ENCODE assay signal across 8 cellular contexts in the genomic region with DNA sequence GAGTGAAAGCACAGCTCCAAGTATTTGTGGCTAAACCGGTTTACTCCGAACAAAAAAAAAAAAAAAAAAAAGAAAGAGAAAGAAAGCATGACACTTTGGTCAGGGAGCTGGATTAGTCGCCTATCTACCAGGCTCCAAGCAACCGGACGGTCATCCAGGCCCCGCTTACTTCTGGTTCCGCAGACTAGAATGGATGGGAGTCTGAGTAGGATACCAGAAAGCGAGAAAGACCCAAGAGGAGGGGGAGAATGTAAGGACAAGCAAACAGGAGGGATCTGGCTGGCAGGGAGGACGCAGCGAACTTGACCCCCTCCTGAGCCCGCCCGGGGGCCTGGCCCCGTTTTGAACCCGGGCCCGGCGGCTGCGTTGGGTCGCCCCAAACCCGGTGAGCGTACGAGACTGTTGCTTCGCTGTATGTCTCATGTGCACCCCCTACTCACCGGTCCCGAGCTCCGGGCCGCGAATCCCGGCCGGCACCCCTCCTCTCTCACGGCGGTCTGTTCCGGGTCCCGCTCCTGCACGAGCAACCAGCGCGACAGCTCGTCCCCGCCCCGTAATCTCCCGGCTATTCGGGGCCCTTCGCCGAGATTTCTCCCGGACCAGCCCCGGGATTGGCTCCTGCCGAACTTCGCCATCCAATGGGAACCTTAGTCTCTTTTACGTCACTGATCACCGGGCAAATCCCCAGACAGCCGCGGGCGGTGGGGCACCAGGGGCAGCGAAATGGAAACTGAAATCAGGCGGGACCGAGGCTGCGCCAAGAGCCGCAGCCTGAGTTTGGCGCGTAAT. TPM values are rescaled to one million over a fixed set of nuclear protein-coding genes. Genes with fewer than 3 reads are reported as not detected.
A peak's percentile ranks its signal among the peaks of the same experiment; 100 is the strongest.
DNase-seq lines count a peak whose midpoint lies in the region; ATAC-seq and TF ChIP-seq lines count a peak whose summit lies in the region.

A gene with protein sequence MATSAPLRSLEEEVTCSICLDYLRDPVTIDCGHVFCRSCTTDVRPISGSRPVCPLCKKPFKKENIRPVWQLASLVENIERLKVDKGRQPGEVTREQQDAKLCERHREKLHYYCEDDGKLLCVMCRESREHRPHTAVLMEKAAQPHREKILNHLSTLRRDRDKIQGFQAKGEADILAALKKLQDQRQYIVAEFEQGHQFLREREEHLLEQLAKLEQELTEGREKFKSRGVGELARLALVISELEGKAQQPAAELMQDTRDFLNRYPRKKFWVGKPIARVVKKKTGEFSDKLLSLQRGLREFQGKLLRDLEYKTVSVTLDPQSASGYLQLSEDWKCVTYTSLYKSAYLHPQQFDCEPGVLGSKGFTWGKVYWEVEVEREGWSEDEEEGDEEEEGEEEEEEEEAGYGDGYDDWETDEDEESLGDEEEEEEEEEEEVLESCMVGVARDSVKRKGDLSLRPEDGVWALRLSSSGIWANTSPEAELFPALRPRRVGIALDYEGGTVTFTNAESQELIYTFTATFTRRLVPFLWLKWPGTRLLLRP (minus strand): TSS at position 542 of the 789 bp plus-strand sequence. CDS start 14,303 bp downstream, outside the sequence.

- intact Hi-C loops in activated CD4-positive, alpha-beta T cell treated with anti-CD3 and anti-CD28 coated beads for 36 hours (cut with DNase I, micrococcal nuclease): loop anchor here (1.0 to 5.0 kb wide), 11 partner anchors 110 to 699 kb away; partner anchors contain the start of genes PPP1R11 (in 2 of the 2), RPP21 (in 2 of the 2), TRIM39 (in 2 of the 2) and GNL1 (in 1 of the 2)

- H3K9me3 Mint-ChIP-seq in activated CD4-positive, alpha-beta T cell treated with anti-CD3 and anti-CD28 coated beads for 36 hours (ENCODE audit: low read depth): no peaks in the 10 kb centered on the region

- peaks cover 50% of the 10 kb centered on the region for H3K4me1 Mint-ChIP-seq in activated CD4-positive, alpha-beta T cell treated with anti-CD3 and anti-CD28 coated beads for 36 hours

- TF ChIP-seq CTCF in choroid plexus epithelial cell (conservative IDR thresholded peaks at IDR 0.05; ENCODE audit: low read depth, low read length) (no peak), kidney epithelial cell (IDR thresholded peaks at IDR 0.05; ENCODE audit: insufficient read depth, low read length, poor library complexity, severe bottlenecking) (no peak)

- H3K27ac Mint-ChIP-seq in activated CD4-positive, alpha-beta T cell treated with anti-CD3 and anti-CD28 coated beads for 36 hours: peak within 1 kb of the TSS; percentile 99

- H3K36me3 Mint-ChIP-seq in activated CD4-positive, alpha-beta T cell treated with anti-CD3 and anti-CD28 coated beads for 36 hours (ENCODE audit: low read depth): peaks cover 24% of the 10 kb centered on the region

- POLR2A ChIA-PET in activated CD4-positive, alpha-beta T cell treated with anti-CD3 and anti-CD28 coated beads for 36 hours (lab: Charles Lee): interaction anchor here (0.7 to 2.0 kb wide), 5 partner anchors 10 to 112 kb away, joined by 3 to 7 read pairs (median 4); no protein-coding TSS in a partner anchor

- CTCF ChIA-PET in activated CD4-positive, alpha-beta T cell treated with anti-CD3 and anti-CD28 coated beads for 36 hours (lab: Charles Lee): interaction anchor here (0.6 to 1.6 kb wide), 9 partner anchors 8 to 964 kb away, joined by 3 to 10 read pairs (median 4); no protein-coding TSS in a partner anchor

- ATAC-seq in HG03442 (IDR thresholded peaks at IDR 0.05; ENCODE audit: unreplicated experiment): peak; percentile 86
- ATAC-seq in activated CD4-positive, alpha-beta T cell treated with anti-CD3 and anti-CD28 coated beads for 36 hours: peak; percentile 90

- H3K36me3 ChIP-seq in kidney epithelial cell (ENCODE audit: control insufficient read depth, insufficient read depth, low read length): no peaks in the 10 kb centered on the region

- no peaks in the 10 kb centered on the region for H3K27me3 ChIP-seq in kidney epithelial cell (ENCODE audit: control insufficient read depth, insufficient read depth, low read length)

- H3K4me3 ChIP-seq in choroid plexus epithelial cell (ENCODE audit: low read depth, low read length) (peak within 1 kb of the TSS; percentile 95), kidney epithelial cell (ENCODE audit: low read depth, low read length) (peak within 1 kb of the TSS; percentile 70)

- peak; percentile 96 for DNase-seq in Ammon's horn (ENCODE audit: low spot score)
- peak; percentile 97 for DNase-seq in GM19238 (ENCODE audit: insufficient read length, low spot score)
- peak; percentile 93 to 96 for DNase-seq in NCI-H524 (lab: John Stamatoyannopoulos, UW)
- DNase-seq in activated CD4-positive, alpha-beta T cell treated with anti-CD3 and anti-CD28 coated beads for 36 hours: peak; percentile 98
- DNase-seq in choroid plexus epithelial cell (ENCODE audit: low read depth): peak; percentile 97
- peak; percentile 80 for DNase-seq in kidney epithelial cell (ENCODE audit: low read depth)
- peak; percentile 96 for DNase-seq in stimulated activated CD4-positive, alpha-beta T cell treated with anti-CD3 and anti-CD28 coated beads, Interleukin-15, amount 100 ng/mL, for 48 hours (ENCODE audit: low read depth in 2 of 2)

- peak within 1 kb of the TSS; percentile 89 for H3K4me3 Mint-ChIP-seq in activated CD4-positive, alpha-beta T cell treated with anti-CD3 and anti-CD28 coated beads for 36 hours

- H3K27me3 Mint-ChIP-seq in activated CD4-positive, alpha-beta T cell treated with anti-CD3 and anti-CD28 coated beads for 36 hours: no peaks in the 10 kb centered on the region

RNA-seq across cellular contexts. Expression of the gene that starts here (rescaled TPM):
- 10 to 100 TPM; 48.4 to 60.4 TPM for total RNA-seq in activated CD4-positive, alpha-beta T cell treated with anti-CD3 and anti-CD28 coated beads for 36 hours
- total RNA-seq in kidney epithelial cell: 40.3 and 42.0 TPM in 2 replicates

Comparison
In these comparisons a context has a peak if more than half of its experiments do, and no peak if none do; other contexts are left out.
1. Peak in every context shown above with its lines: DNase-seq, ATAC-seq and H3K4me3 ChIP-seq.